20 cellular contexts compared by ENCODE assay signal in genomic region chr18:22505136-22505535, GRCh38.
DNase-seq lines count a peak whose midpoint lies in the region; ATAC-seq, FAIRE-seq and TF ChIP-seq lines count a peak whose summit lies in the region.
"Had no signal": no experiment of that assay in that cellular context is flagged by ENCODE, and none has a peak within 500 bp of the region (broad histone marks: within the 10 kb centered on the region; RNA-seq: fewer than 3 reads in every experiment).

No MANE protein-coding gene starts in this region.

- H3K36me3 ChIP-seq in liver (ENCODE audit: control insufficient read depth in 4 of 4, insufficient read depth in 3 of 4, low read depth in 1 of 4, low read length in 3 of 4) (no peaks in the 10 kb centered on the region), HepG2 (replicated peaks in 1 of 2; ENCODE audit: control insufficient read depth in 1 of 2, insufficient read depth in 2 of 2, low read length in 2 of 2) (no peaks in the 10 kb centered on the region), bronchial epithelial cell (ENCODE audit: control insufficient read depth, insufficient read depth, low read length) (no peaks in the 10 kb centered on the region), keratinocyte (ENCODE audit: control insufficient read depth in 2 of 2, extremely low read depth in 1 of 2, insufficient read depth in 2 of 2, low read length in 2 of 2) (no peaks in the 10 kb centered on the region)
- H3K36me3 ChIP-seq: Peyer's patch, transverse colon had no signal

- no peaks in the 10 kb centered on the region for H3K9me1 ChIP-seq in keratinocyte (ENCODE audit: control insufficient read depth, extremely low read depth, insufficient read depth, low read length)

- TF ChIP-seq EP300 in HepG2 (IDR thresholded peaks at IDR 0.05; ENCODE audit: low read depth in 2 of 2, low read length in 2 of 2), result no peak
- TF ChIP-seq EP300 in HepG2 (CRISPR knock-in tag; IDR thresholded peaks at IDR 0.05; ENCODE audit: borderline replicate concordance), result no peak

- no peak overlapping the region for H3K9ac ChIP-seq in liver (ENCODE audit: low read depth in 1 of 2, low read length in 2 of 2)
- H3K9ac ChIP-seq in HepG2 (ENCODE audit: insufficient read depth, low read depth, low read length), result no peak overlapping the region
- no peak overlapping the region for H3K9ac ChIP-seq in keratinocyte (ENCODE audit: control insufficient read depth, extremely low read depth, insufficient read depth, low read length)

- H3K4me2 ChIP-seq in HepG2 (ENCODE audit: low read depth, low read length), result no peak overlapping the region
- no peak overlapping the region for H3K4me2 ChIP-seq in keratinocyte (ENCODE audit: control insufficient read depth, extremely low read depth, insufficient read depth, low read depth, low read length)

- no peak for ATAC-seq in HepG2
- no peak for ATAC-seq in GM18498 (IDR thresholded peaks at IDR 0.05; ENCODE audit: unreplicated experiment)
- ATAC-seq: effector memory CD8-positive, alpha-beta T cell; T-cell had no signal

- no peaks in the 10 kb centered on the region for H3K79me2 ChIP-seq in HepG2 (ENCODE audit: insufficient read depth, low read length)
- no peaks in the 10 kb centered on the region for H3K79me2 ChIP-seq in keratinocyte (ENCODE audit: control insufficient read depth, insufficient read depth, low read length)

- no peak for TF ChIP-seq CTCF in liver (IDR thresholded peaks at IDR 0.05; ENCODE audit: low read depth, low read length, missing input control)
- no peak for TF ChIP-seq CTCF in HepG2 (CRISPR knock-in tag; IDR thresholded peaks at IDR 0.05)
- TF ChIP-seq CTCF in bronchial epithelial cell (IDR thresholded peaks at IDR 0.05; ENCODE audit: insufficient read depth, low read length, severe bottlenecking), result no peak
- TF ChIP-seq CTCF in keratinocyte (optimal IDR thresholded peaks at IDR 0.05 in 1 of 3, IDR thresholded peaks at IDR 0.05 in 1 of 3, conservative IDR thresholded peaks at IDR 0.05 in 1 of 3; ENCODE audit: extremely low read depth in 1 of 3, insufficient read depth in 2 of 3, low read length in 3 of 3), result no peak

- dilution Hi-C loops in keratinocyte (cut with MboI; ENCODE audit: extremely low pct_ligation_motif_present, low sequenced_read_pairs), result no loop called here

- 68% methylated on average over 1 of the region's 1 CpG for WGBS in liver
- 0% methylated on average over 1 of the region's 1 CpG for WGBS in HepG2 (ENCODE audit: low lambda C conversion rate)

- intact Hi-C loops in HepG2 (cut with micrococcal nuclease; ENCODE audit: unreplicated experiment), result no loop called here

- H3K4me3 ChIP-seq in liver (ENCODE audit: low read depth in 1 of 3, low read length in 3 of 3) (no peak overlapping the region), HepG2 (replicated peaks in 1 of 3; ENCODE audit: insufficient read depth in 1 of 3, low read depth in 2 of 3, low read length in 3 of 3) (no peak overlapping the region), bronchial epithelial cell (ENCODE audit: low read depth, low read length) (no peak overlapping the region), keratinocyte (ENCODE audit: control insufficient read depth in 2 of 3, extremely low read depth in 1 of 3, insufficient read depth in 2 of 3, low read depth in 1 of 3, low read length in 3 of 3) (no peak overlapping the region)
- H3K4me3 ChIP-seq: Peyer's patch, transverse colon had no signal

- H3K4me1 ChIP-seq in liver (ENCODE audit: control insufficient read depth in 4 of 4, insufficient read depth in 4 of 4, low read length in 3 of 4), result no peaks in the 10 kb centered on the region
- H3K4me1 ChIP-seq in HepG2 (ENCODE audit: insufficient read depth, low read length), result no peaks in the 10 kb centered on the region
- peaks cover 8% of the 10 kb centered on the region for H3K4me1 ChIP-seq in keratinocyte (ENCODE audit: control insufficient read depth, extremely low read depth, insufficient read depth, low read length)
- H3K4me1 ChIP-seq: Peyer's patch had no signal

- no peak overlapping the region for H3K27ac ChIP-seq in liver (ENCODE audit: low read depth in 1 of 2, low read length in 2 of 2)
- no peak overlapping the region for H3K27ac ChIP-seq in HepG2 (ENCODE audit: extremely low read length, insufficient read depth, low read length)
- no peak overlapping the region for H3K27ac ChIP-seq in keratinocyte (ENCODE audit: control insufficient read depth, insufficient read depth, low read length)
- H3K27ac ChIP-seq: HL-60 had no signal

- BruUV-seq in HepG2 (replicated peaks; lab: Mats Ljungman, UMichigan), result no TSS peak

- no peak for DNase-seq in HepG2 (ENCODE audit: low spot score)
- DNase-seq in bronchial epithelial cell (ENCODE audit: low read depth), result peak; percentile 29
- no peak for DNase-seq in keratinocyte (ENCODE audit: low read depth, low spot score)
- DNase-seq in stimulated activated CD4-positive, alpha-beta T cell treated with anti-CD3 and anti-CD28 coated beads, Interleukin-15, amount 100 ng/mL, for 24 hours, result no peak
- no peak for DNase-seq in NCI-H2171 (lab: John Stamatoyannopoulos, UW)
- no peak for DNase-seq in ACHN
- DNase-seq: activated B cell treated with CpG ODN at 0.5 μM for 24 hours; activated CD8-positive, alpha-beta memory T cell treated with anti-CD3 and anti-CD28 coated beads, Interleukin-2, amount 50 U/mL, for 4 hours; effector memory CD8-positive, alpha-beta T cell; head of caudate nucleus; NCI-H187; NCI-H526 treated with DMSO at 0.1 percent for 48 hours; Peyer's patch; right cardiac atrium; stimulated activated CD4-positive, alpha-beta T cell treated with anti-CD3 and anti-CD28 coated beads, Interleukin-2, amount 100 ng/mL, for 48 hours; T-cell; transverse colon had no signal

- CTCF ChIA-PET in HepG2 (lab: Yijun Ruan, JAX; ENCODE audit: low intra/inter-chr PET ratio, low total read pairs), result no interaction called here

- H3K27me3 ChIP-seq in liver (ENCODE audit: control insufficient read depth in 4 of 4, insufficient read depth in 4 of 4, low read length in 3 of 4) (no peaks in the 10 kb centered on the region), HepG2 (ENCODE audit: control insufficient read depth in 1 of 2, insufficient read depth in 2 of 2, low read length in 2 of 2) (no peaks in the 10 kb centered on the region; a peak in 1 of 5 replicates), bronchial epithelial cell (ENCODE audit: control insufficient read depth, insufficient read depth, low read length) (no peaks in the 10 kb centered on the region), keratinocyte (ENCODE audit: control insufficient read depth, extremely low read depth, insufficient read depth, low read length) (no peaks in the 10 kb centered on the region)
- H3K27me3 ChIP-seq: Peyer's patch, transverse colon had no signal

- in situ Hi-C loops in HepG2 (cut with HindIII; ENCODE audit: extremely low pct_ligation_motif_present, low pct_unique_long_range_greater_than_20kb) (no loop called here), ACHN (cut with HindIII; ENCODE audit: low pct_ligation_motif_present, low pct_unique_long_range_greater_than_20kb, low sequenced_read_pairs) (no loop called here)

- H3K9me3 ChIP-seq in liver (ENCODE audit: control insufficient read depth in 4 of 4, low read length in 3 of 4), result no peaks in the 10 kb centered on the region
- no peaks in the 10 kb centered on the region for H3K9me3 ChIP-seq in HepG2 (ENCODE audit: low read length)
- no peaks in the 10 kb centered on the region for H3K9me3 ChIP-seq in keratinocyte (ENCODE audit: control insufficient read depth, low read depth, low read length)
- H3K9me3 ChIP-seq: Peyer's patch, transverse colon had no signal

- no peak for FAIRE-seq in HepG2 (lab: Jason Lieb, UNC)
- no peak for FAIRE-seq in bronchial epithelial cell (lab: Jason Lieb, UNC)
- peak; percentile 17 for FAIRE-seq in keratinocyte (lab: Jason Lieb, UNC)

- TF ChIP-seq RAD21 in liver (IDR thresholded peaks at IDR 0.05) (no peak), HepG2 (CRISPR knock-in tag; IDR thresholded peaks at IDR 0.05) (no peak)

- TF ChIP-seq POLR2A in HepG2 (IDR thresholded peaks at IDR 0.05; ENCODE audit: insufficient read depth in 1 of 2, low read depth in 2 of 2, low read length in 2 of 2), result no peak

- H4K20me1 ChIP-seq in HepG2 (ENCODE audit: insufficient read depth, low read length) (no peaks in the 10 kb centered on the region), keratinocyte (ENCODE audit: control insufficient read depth, extremely low read depth, insufficient read depth, low read length) (no peaks in the 10 kb centered on the region)

- H2AFZ ChIP-seq in HepG2 (ENCODE audit: low read length) (no peak overlapping the region), keratinocyte (ENCODE audit: control insufficient read depth, low read length) (no peak overlapping the region)

- POLR2A ChIA-PET in HepG2 (lab: Yijun Ruan, JAX), result no interaction called here

TF ChIP-seq in liver, 16 proteins besides CTCF, POLR2A, EP300 and RAD21:
- TF ChIP-seq GABPA (IDR thresholded peaks at IDR 0.05 in 1 of 2, conservative IDR thresholded peaks at IDR 0.05 in 1 of 2) (no peak), TAF1 (conservative IDR thresholded peaks at IDR 0.05) (no peak), JUND (IDR thresholded peaks at IDR 0.05) (peak in 1 of 2 donors; percentile 24), NR2F2 (IDR thresholded peaks at IDR 0.05) (peak; percentile 54), SP1 (IDR thresholded peaks at IDR 0.05) (peak; percentile 8), RXRA (IDR thresholded peaks at IDR 0.05) (peak; percentile 40 to 56)

TF ChIP-seq in HepG2, 621 proteins besides CTCF, POLR2A, EP300 and RAD21:
- TF ChIP-seq ZNF260 (CRISPR knock-in tag; IDR thresholded peaks at IDR 0.05; ENCODE audit: borderline replicate concordance, low read depth) (no peak), KDM5B (CRISPR knock-in tag; IDR thresholded peaks at IDR 0.05; ENCODE audit: borderline replicate concordance) (no peak), BCL3 (CRISPR knock-in tag; IDR thresholded peaks at IDR 0.05) (no peak)
TF ChIP-seq in HepG2: peak in this region for 0.
